Comparison of ENCODE assay signal across 19 cellular contexts in genomic region chr13:45411226-45411625, GRCh38. TPM values are rescaled to one million over a fixed set of nuclear protein-coding genes. Genes with fewer than 3 reads are reported as not detected.
DNase-seq lines count a peak whose midpoint lies in the region; ATAC-seq and TF ChIP-seq lines count a peak whose summit lies in the region.
"Had no signal": no experiment of that assay in that cellular context is flagged by ENCODE, and none has a peak within 500 bp of the region (broad histone marks: within the 10 kb centered on the region; RNA-seq: fewer than 3 reads in every experiment).

No MANE protein-coding gene starts in this region.

- peaks cover 63% of the 10 kb centered on the region for H3K79me2 ChIP-seq in mammary epithelial cell (ENCODE audit: insufficient read depth, low read length)

- TF ChIP-seq POLR2A in breast epithelium (IDR thresholded peaks at IDR 0.05), result no peak

- no TSS peak for BruUV-seq in mammary epithelial cell (replicated peaks; lab: Mats Ljungman, UMichigan)

- H2AFZ ChIP-seq in mammary epithelial cell (ENCODE audit: low read depth, low read length), result no peak overlapping the region

- H3K27me3 ChIP-seq in breast epithelium (no peaks in the 10 kb centered on the region), mammary epithelial cell (ENCODE audit: insufficient read depth, low read length) (peaks cover 2% of the 10 kb centered on the region)
- H3K27me3 ChIP-seq: BLaER1 had no signal

- no peaks in the 10 kb centered on the region for H4K20me1 ChIP-seq in mammary epithelial cell (ENCODE audit: insufficient read depth, low read length)

- no peak for TF ChIP-seq CTCF in breast epithelium (IDR thresholded peaks at IDR 0.05)
- TF ChIP-seq CTCF in mammary epithelial cell (conservative IDR thresholded peaks at IDR 0.05 in 1 of 2, IDR thresholded peaks at IDR 0.05 in 1 of 2; ENCODE audit: extremely low read depth in 1 of 2, insufficient read depth in 1 of 2, low read depth in 1 of 2, low read length in 2 of 2), result no peak
- TF ChIP-seq CTCF in mesothelial cell of epicardium (IDR thresholded peaks at IDR 0.05; ENCODE audit: unreplicated experiment), result no peak
- no peak for TF ChIP-seq CTCF in type B pancreatic cell (conservative IDR thresholded peaks at IDR 0.05)

- H3K9ac ChIP-seq in mammary epithelial cell (ENCODE audit: insufficient read depth, low read length), result no peak overlapping the region
- H3K9ac ChIP-seq: BLaER1 had no signal

- H3K9me3 Mint-ChIP-seq in mesothelial cell of epicardium, result no peaks in the 10 kb centered on the region
- H3K9me3 Mint-ChIP-seq in type B pancreatic cell, result no peaks in the 10 kb centered on the region
- no peaks in the 10 kb centered on the region for H3K9me3 Mint-ChIP-seq in activated CD4-positive, alpha-beta T cell treated with anti-CD3 and anti-CD28 coated beads for 36 hours (ENCODE audit: low read depth)

- H3K27me3 Mint-ChIP-seq in T-helper 17 cell (no peaks in the 10 kb centered on the region), mesothelial cell of epicardium (ENCODE audit: low read depth) (no peaks in the 10 kb centered on the region), type B pancreatic cell (no peaks in the 10 kb centered on the region)
- H3K27me3 Mint-ChIP-seq in activated CD4-positive, alpha-beta T cell treated with anti-CD3 and anti-CD28 coated beads for 36 hours, result no peaks in the 10 kb centered on the region

- H3K27ac Mint-ChIP-seq in T-helper 17 cell (peak overlapping the region; percentile 66), mesothelial cell of epicardium (peak overlapping the region; percentile 51), type B pancreatic cell (peak overlapping the region; percentile 17)
- H3K27ac Mint-ChIP-seq in activated CD4-positive, alpha-beta T cell treated with anti-CD3 and anti-CD28 coated beads for 36 hours, result no peak overlapping the region

- H3K4me1 ChIP-seq in breast epithelium (peaks cover 0 to 4% of the 10 kb centered on the region in 2 donors), mammary epithelial cell (ENCODE audit: insufficient read depth, low read length) (peaks cover 3% of the 10 kb centered on the region)

- intact Hi-C loops in breast epithelium (cut with DNase I; ENCODE audit: low total_unique reads), result no loop called here
- intact Hi-C loops in mammary epithelial cell (cut with micrococcal nuclease), result no loop called here
- intact Hi-C loops in activated CD4-positive, alpha-beta T cell treated with anti-CD3 and anti-CD28 coated beads for 36 hours (cut with DNase I, micrococcal nuclease), result no loop called here

- H3K4me2 ChIP-seq in mammary epithelial cell (ENCODE audit: insufficient read depth, low read depth, low read length), result no peak overlapping the region
- H3K4me2 ChIP-seq: BLaER1 had no signal

- CTCF ChIA-PET in mammary epithelial cell (lab: Charles Lee; ENCODE audit: low non-redundant PET), result no interaction called here
- CTCF ChIA-PET in activated CD4-positive, alpha-beta T cell treated with anti-CD3 and anti-CD28 coated beads for 36 hours (lab: Charles Lee), result no interaction called here

- no peak for ATAC-seq in T-helper 17 cell
- ATAC-seq in HG02884 (IDR thresholded peaks at IDR 0.05; ENCODE audit: unreplicated experiment), result no peak
- ATAC-seq in activated CD4-positive, alpha-beta T cell treated with anti-CD3 and anti-CD28 coated beads for 36 hours, result no peak

- peaks cover 12% of the 10 kb centered on the region for H3K36me3 Mint-ChIP-seq in T-helper 17 cell (ENCODE audit: low read depth)
- peaks cover 25% of the 10 kb centered on the region for H3K36me3 Mint-ChIP-seq in mesothelial cell of epicardium
- H3K36me3 Mint-ChIP-seq in type B pancreatic cell, result peaks cover 16% of the 10 kb centered on the region
- peaks cover 19% of the 10 kb centered on the region for H3K36me3 Mint-ChIP-seq in activated CD4-positive, alpha-beta T cell treated with anti-CD3 and anti-CD28 coated beads for 36 hours (ENCODE audit: low read depth)

- DNase-seq in breast epithelium (ENCODE audit: low spot score in 2 of 2), result no peak
- DNase-seq in mammary epithelial cell, result no peak
- DNase-seq in T-helper 17 cell, result no peak
- no peak for DNase-seq in mesothelial cell of epicardium (ENCODE audit: low spot score in 2 of 2, unreplicated experiment in 2 of 2)
- DNase-seq in type B pancreatic cell (ENCODE audit: extremely low spot score, unreplicated experiment), result no peak
- no peak for DNase-seq in glomerular visceral epithelial cell (ENCODE audit: extremely low spot score)
- DNase-seq in activated CD4-positive, alpha-beta T cell treated with anti-CD3 and anti-CD28 coated beads for 36 hours, result no peak
- DNase-seq: 8988T, DMS 273 treated with DMSO at 0.1 percent for 48 hours, EL, H7, IMR-90, Kasumi-1, NCI-H1417, NCI-H1930, NCI-H2171 treated with DMSO at 0.1 percent for 48 hours, NCI-H774 had no signal

- H3K4me3 ChIP-seq in breast epithelium (no peak overlapping the region), mammary epithelial cell (replicated peaks in 1 of 3; ENCODE audit: insufficient read depth in 1 of 3, low read depth in 2 of 3, low read length in 3 of 3) (no peak overlapping the region)
- H3K4me3 ChIP-seq: BLaER1 had no signal

- peaks cover 29% of the 10 kb centered on the region for H3K4me1 Mint-ChIP-seq in T-helper 17 cell
- peaks cover 20% of the 10 kb centered on the region for H3K4me1 Mint-ChIP-seq in mesothelial cell of epicardium
- H3K4me1 Mint-ChIP-seq in type B pancreatic cell (ENCODE audit: unreplicated experiment), result peaks cover 14% of the 10 kb centered on the region
- H3K4me1 Mint-ChIP-seq in activated CD4-positive, alpha-beta T cell treated with anti-CD3 and anti-CD28 coated beads for 36 hours, result peaks cover 14% of the 10 kb centered on the region

- H3K36me3 ChIP-seq in breast epithelium, result no peaks in the 10 kb centered on the region
- H3K36me3 ChIP-seq in mammary epithelial cell (ENCODE audit: insufficient read depth, low read length), result peaks cover 25% of the 10 kb centered on the region

- dilution Hi-C loops in mammary epithelial cell (cut with HindIII; ENCODE audit: low sequenced_read_pairs), result no loop called here

- 91% methylated on average over 4 of the region's 4 CpGs for WGBS in mammary epithelial cell (ENCODE audit: low coverage, missing lambda C conversion rate)

- POLR2A ChIA-PET in activated CD4-positive, alpha-beta T cell treated with anti-CD3 and anti-CD28 coated beads for 36 hours (lab: Charles Lee), result no interaction called here

- H3K27ac ChIP-seq in breast epithelium (peak overlapping the region; percentile 21 to 53), mammary epithelial cell (ENCODE audit: insufficient read depth, low read depth, low read length) (no peak overlapping the region)
- H3K27ac ChIP-seq: BLaER1 had no signal

- no peaks in the 10 kb centered on the region for H3K9me3 ChIP-seq in breast epithelium
- no peaks in the 10 kb centered on the region for H3K9me3 ChIP-seq in mammary epithelial cell (replicated peaks; ENCODE audit: insufficient read depth, low read length)
- H3K9me3 ChIP-seq in T-helper 17 cell (ENCODE audit: control insufficient read depth, low read length, poor library complexity, severe bottlenecking), result no peaks in the 10 kb centered on the region
- H3K9me3 ChIP-seq: BLaER1 had no signal

- in situ Hi-C loops in mammary epithelial cell (cut with MboI; ENCODE audit: low sequenced_read_pairs in 2 of 2), result no loop called here

- H3K4me3 Mint-ChIP-seq in T-helper 17 cell, result no peak overlapping the region
- no peak overlapping the region for H3K4me3 Mint-ChIP-seq in mesothelial cell of epicardium
- no peak overlapping the region for H3K4me3 Mint-ChIP-seq in type B pancreatic cell
- no peak overlapping the region for H3K4me3 Mint-ChIP-seq in activated CD4-positive, alpha-beta T cell treated with anti-CD3 and anti-CD28 coated beads for 36 hours

RNA-seq across cellular contexts. Expression of gene SLC25A30, which starts 6.9 kb away (rescaled TPM):
- total RNA-seq in breast epithelium (10 to 100 TPM; 11.7 to 20.3 (median 14.4) TPM), mammary epithelial cell (10 to 100 TPM; 21.5 to 31.1 TPM), T-helper 17 cell (10 to 100 TPM; 15.2 to 22.3 TPM), mesothelial cell of epicardium (8.8 to 13.9 TPM (median 12.2 TPM) in 3 replicates), type B pancreatic cell (ENCODE audit: low replicate concordance) (5.5 and 7.6 TPM in 2 replicates)
- polyA plus RNA-seq in mammary epithelial cell, result 15.1 TPM
- 81.2 TPM for polyA minus RNA-seq in mammary epithelial cell
- total RNA-seq in activated CD4-positive, alpha-beta T cell treated with anti-CD3 and anti-CD28 coated beads for 36 hours, result 10 to 100 TPM; 17.7 to 18.4 TPM

RNA-seq across cellular contexts. Expression of gene COG3, which starts 53.5 kb away (rescaled TPM):
- 10 to 100 TPM; 30.4 to 45.1 (median 39.7) TPM for total RNA-seq in breast epithelium
- 10 to 100 TPM; 35.7 to 39.0 TPM for total RNA-seq in mammary epithelial cell
- 17.0 TPM for polyA plus RNA-seq in mammary epithelial cell
- 20.1 TPM for polyA minus RNA-seq in mammary epithelial cell
- 10 to 100 TPM; 42.5 to 50.8 TPM for total RNA-seq in T-helper 17 cell
- 30.4 to 38.3 TPM (median 34.0 TPM) in 3 replicates for total RNA-seq in mesothelial cell of epicardium
- total RNA-seq in type B pancreatic cell (ENCODE audit: low replicate concordance), result 30.4 and 37.2 TPM in 2 replicates
- 10 to 100 TPM; 18.0 to 19.6 TPM for total RNA-seq in activated CD4-positive, alpha-beta T cell treated with anti-CD3 and anti-CD28 coated beads for 36 hours
